In genomic region chr3:142274908-142275307, GRCh38 we compare ENCODE assay signal across 20 cellular contexts. TPM values are rescaled to one million over a fixed set of nuclear protein-coding genes. Genes with fewer than 3 reads are reported as not detected.
DNase-seq lines count a peak whose midpoint lies in the region; ATAC-seq and TF ChIP-seq lines count a peak whose summit lies in the region.
"Had no signal": no experiment of that assay in that cellular context is flagged by ENCODE, and none has a peak within 500 bp of the region (broad histone marks: within the 10 kb centered on the region; RNA-seq: fewer than 3 reads in every experiment).

No MANE protein-coding gene starts in this region.

- peaks cover 85 to 99% of the 10 kb centered on the region in 2 donors for H3K4me1 Mint-ChIP-seq in immature natural killer cell
- peaks cover 38% of the 10 kb centered on the region for H3K4me1 Mint-ChIP-seq in Calu3 (ENCODE audit: low read depth, unreplicated experiment)

- no peaks in the 10 kb centered on the region for H3K79me1 ChIP-seq in IMR-90 (ENCODE audit: low read depth in 1 of 2, low read length in 2 of 2)

- H3K36me3 Mint-ChIP-seq in immature natural killer cell (peaks cover 14 to 26% (median 19%) of the 10 kb centered on the region in 3 donors), Calu3 (ENCODE audit: insufficient read depth, unreplicated experiment) (no peaks in the 10 kb centered on the region)

- H3K4ac ChIP-seq in IMR-90 (ENCODE audit: low read depth, low read length) = peak overlapping the region; percentile 9; the same call in 1 of the 2 replicates

- no peak for DNase-seq in IMR-90
- peak; percentile 28 to 37 for DNase-seq in cardiac fibroblast (ENCODE audit: low read depth in 2 of 2)
- no peak for DNase-seq in immature natural killer cell
- no peak for DNase-seq in Calu3
- no peak for DNase-seq in GM10248 (ENCODE audit: extremely low spot score)
- DNase-seq: DMS 273 treated with DMSO at 0.1 percent for 48 hours, H7, HFFc6, Kasumi-1, MV-4-11, NCI-H1417, NCI-H187, NCI-H2107, NCI-H510A treated with DMSO at 0.1 percent for 48 hours, PC-3, RPMI8226, SIG-M5 had no signal

- BruUV-seq in IMR-90 (replicated peaks; lab: Mats Ljungman, UMichigan) (no TSS peak), Calu3 (replicated peaks; lab: Mats Ljungman, UMichigan) (no TSS peak)

- H4K20me1 ChIP-seq in IMR-90 (ENCODE audit: insufficient read depth, low read length) = no peaks in the 10 kb centered on the region

- POLR2A ChIA-PET in IMR-90 (lab: Charles Lee; ENCODE audit: unreplicated experiment) (no interaction called here), GM10248 (lab: Yijun Ruan, JAX) (no interaction called here)

- peak overlapping the region; percentile 67 to 96 (median 92) for H3K27ac Mint-ChIP-seq in immature natural killer cell
- H3K27ac Mint-ChIP-seq in Calu3 (ENCODE audit: unreplicated experiment) = no peak overlapping the region

- H3K9me3 ChIP-seq in IMR-90 (ENCODE audit: control insufficient read depth, insufficient read depth, low read length) (no peaks in the 10 kb centered on the region), skeletal muscle satellite cell (replicated peaks; ENCODE audit: low read length) (no peaks in the 10 kb centered on the region)

- in situ Hi-C loops in IMR-90 (cut with MboI; ENCODE audit: low sequenced_read_pairs) = loop anchor here (5.0 kb wide), 1 partner anchor 148 kb away; no protein-coding TSS in a partner anchor

- TF ChIP-seq RAD21 in IMR-90 (IDR thresholded peaks at IDR 0.05; ENCODE audit: low read length) = no peak

- peak overlapping the region; percentile 86 for H2BK20ac ChIP-seq in IMR-90 (ENCODE audit: low read depth, low read length)

- H3K36me3 ChIP-seq in IMR-90 (ENCODE audit: control insufficient read depth, insufficient read depth, low read length) = no peaks in the 10 kb centered on the region
- H3K36me3 ChIP-seq in skeletal muscle satellite cell (ENCODE audit: insufficient read depth, low read length) = no peaks in the 10 kb centered on the region

- peak overlapping the region; percentile 56 for H2BK120ac ChIP-seq in IMR-90 (ENCODE audit: low read depth, low read length)

- ATAC-seq in IMR-90 (ENCODE audit: low read depth) = no peak
- no peak for ATAC-seq in HG02623 (IDR thresholded peaks at IDR 0.05; ENCODE audit: unreplicated experiment)
- ATAC-seq: PC-3 had no signal

- H3K56ac ChIP-seq in IMR-90 (ENCODE audit: extremely low read depth, insufficient read depth, low read length) = no peak overlapping the region

- peaks cover 9% of the 10 kb centered on the region for H3K4me1 ChIP-seq in IMR-90 (ENCODE audit: control insufficient read depth, insufficient read depth, low read length)
- peaks cover 39% of the 10 kb centered on the region for H3K4me1 ChIP-seq in skeletal muscle satellite cell (ENCODE audit: control insufficient read depth, insufficient read depth, low read length)

- no peak for TF ChIP-seq POLR2A in IMR-90 (IDR thresholded peaks at IDR 0.05; ENCODE audit: low read depth, low read length)

- TF ChIP-seq CTCF in IMR-90 (conservative IDR thresholded peaks at IDR 0.05; ENCODE audit: low read depth, low read length) (no peak), cardiac fibroblast (IDR thresholded peaks at IDR 0.05; ENCODE audit: low read depth, low read length) (no peak), Calu3 (IDR thresholded peaks at IDR 0.05; ENCODE audit: unreplicated experiment) (no peak), GM10248 (IDR thresholded peaks at IDR 0.05; ENCODE audit: control extremely low read depth, extremely low read depth, low read depth, missing control alignments) (no peak)

- peak overlapping the region; percentile 51 to 56; a peak in 3 of 4 replicates for H4K8ac ChIP-seq in IMR-90 (ENCODE audit: low read depth in 2 of 2, low read length in 2 of 2)

- peaks cover 0 to 15% (median 6%) of the 10 kb centered on the region in 6 donors for H3K9me3 Mint-ChIP-seq in immature natural killer cell
- peaks cover 5% of the 10 kb centered on the region for H3K9me3 Mint-ChIP-seq in Calu3 (ENCODE audit: low read depth, unreplicated experiment)
- H3K9me3 Mint-ChIP-seq: HFFc6 had no signal

- H3K9ac ChIP-seq in IMR-90 (ENCODE audit: low read depth, low read length) (no peak overlapping the region), skeletal muscle satellite cell (ENCODE audit: low read depth, low read length) (no peak overlapping the region)

- WGBS in IMR-90 (ENCODE audit: extremely low coverage in 2 of 2, insufficient read length in 1 of 2), 2 experiments = no CpG with 5 or more reads among the region's 1 CpG

- intact Hi-C loops in IMR-90 (cut with micrococcal nuclease) = loop anchor here (5.0 kb wide), 2 partner anchors 48 to 533 kb away; partner anchors contain the start of gene GK5
- intact Hi-C loops in Calu3 (cut with micrococcal nuclease; ENCODE audit: unreplicated experiment) = loop anchor here (10.0 kb wide), 1 partner anchor 530 kb away; no protein-coding TSS in a partner anchor

- dilution Hi-C loops in IMR-90 (cut with HindIII; ENCODE audit: low sequenced_read_pairs, unreplicated experiment) = no loop called here

- H3K4me2 ChIP-seq in IMR-90 (ENCODE audit: low read depth, low read length) = no peak overlapping the region
- peak overlapping the region; percentile 51 for H3K4me2 ChIP-seq in skeletal muscle satellite cell (ENCODE audit: low read length)

- 0 out of 2 replicates have a peak overlapping the region, but pooled peaks have one; percentile 38 for H2AK5ac ChIP-seq in IMR-90 (ENCODE audit: low read depth, low read length)

- H3K27me3 Mint-ChIP-seq in immature natural killer cell (ENCODE audit: low read depth in 3 of 3) (peaks cover 0 to 14% (median 5%) of the 10 kb centered on the region in 3 donors), Calu3 (ENCODE audit: unreplicated experiment) (no peaks in the 10 kb centered on the region)

- CTCF ChIA-PET in IMR-90 (lab: Yijun Ruan, JAX) (interaction anchor here (1.0 kb wide), 1 partner anchor 55 kb away, joined by 3 read pairs; no protein-coding TSS in a partner anchor), Calu3 (lab: Charles Lee) (interaction anchor here (0.7 kb wide), 1 partner anchor 20 kb away, joined by 3 read pairs; no protein-coding TSS in a partner anchor), GM10248 (lab: Yijun Ruan, JAX) (no interaction called here)

- H3K4me3 ChIP-seq in IMR-90 (ENCODE audit: insufficient read depth, low read depth, low read length) (no peak overlapping the region), cardiac fibroblast (replicated peaks in 1 of 2; ENCODE audit: low read depth in 2 of 2, low read length in 2 of 2) (no peak overlapping the region), skeletal muscle satellite cell (ENCODE audit: low read length) (no peak overlapping the region)

- H3K9me1 ChIP-seq in IMR-90 (ENCODE audit: insufficient read depth, low read length) = peaks cover 7% of the 10 kb centered on the region

- H2AK9ac ChIP-seq in IMR-90 (replicated peaks; ENCODE audit: low read depth, low read length, poor library complexity) = no peak overlapping the region

- H4K5ac ChIP-seq in IMR-90 (ENCODE audit: low read depth, low read length) = no peak overlapping the region

- peak overlapping the region; percentile 7; the same call in 1 of the 2 replicates for H3K23ac ChIP-seq in IMR-90 (ENCODE audit: low read depth, low read length)

- H2BK15ac ChIP-seq in IMR-90 (ENCODE audit: low read depth, low read length) = peak overlapping the region; percentile 75; the same call in 1 of the 3 replicates

- peak overlapping the region; percentile 49; the same call in 1 of the 2 replicates for H3K14ac ChIP-seq in IMR-90 (replicated peaks; ENCODE audit: low read depth, low read length)

- H4K91ac ChIP-seq in IMR-90 (ENCODE audit: insufficient read depth, low read depth, low read length) = peak overlapping the region; percentile 68; the same call in 1 of the 2 replicates

- H3K18ac ChIP-seq in IMR-90 (ENCODE audit: low read depth, low read length) = 0 out of 2 replicates have a peak overlapping the region, but pooled peaks have one; percentile 60

- H3K27me3 ChIP-seq in IMR-90 (ENCODE audit: control insufficient read depth, insufficient read depth, low read length) (no peaks in the 10 kb centered on the region), skeletal muscle satellite cell (ENCODE audit: control insufficient read depth, insufficient read depth, low read length) (no peaks in the 10 kb centered on the region)

- peak overlapping the region; percentile 86 for H2BK5ac ChIP-seq in IMR-90 (ENCODE audit: low read depth, low read length, poor library complexity, severe bottlenecking)

- no peak overlapping the region for H3K27ac ChIP-seq in IMR-90 (ENCODE audit: insufficient read depth, low read length)
- H3K27ac ChIP-seq: C4-2B had no signal

- no peak overlapping the region for H2AFZ ChIP-seq in IMR-90 (replicated peaks; ENCODE audit: low read length, poor library complexity)

- peak overlapping the region in 4 of 5 donors; percentile 47 to 75 (median 56) for H3K4me3 Mint-ChIP-seq in immature natural killer cell
- H3K4me3 Mint-ChIP-seq in Calu3 (ENCODE audit: low read depth, unreplicated experiment) = no peak overlapping the region

TF ChIP-seq in IMR-90, 13 proteins besides CTCF, POLR2A, EP300 and RAD21 (continues in another document):
- TF ChIP-seq MAFK (IDR thresholded peaks at IDR 0.05; ENCODE audit: low read depth, low read length) (no peak), BHLHE40 (IDR thresholded peaks at IDR 0.05; ENCODE audit: low read depth, low read length) (no peak), RCOR1 (IDR thresholded peaks at IDR 0.05; ENCODE audit: insufficient replicate concordance, low read length) (no peak), FOS (IDR thresholded peaks at IDR 0.05; ENCODE audit: low read depth, low read length) (no peak), NFE2L2 (IDR thresholded peaks at IDR 0.05; ENCODE audit: low read depth, low read length) (no peak), MAZ (IDR thresholded peaks at IDR 0.05; ENCODE audit: borderline replicate concordance, low read depth, low read length) (no peak), CHD1 (IDR thresholded peaks at IDR 0.05; ENCODE audit: low read depth, low read length) (no peak)
- TF ChIP-seq, protein P1, sequence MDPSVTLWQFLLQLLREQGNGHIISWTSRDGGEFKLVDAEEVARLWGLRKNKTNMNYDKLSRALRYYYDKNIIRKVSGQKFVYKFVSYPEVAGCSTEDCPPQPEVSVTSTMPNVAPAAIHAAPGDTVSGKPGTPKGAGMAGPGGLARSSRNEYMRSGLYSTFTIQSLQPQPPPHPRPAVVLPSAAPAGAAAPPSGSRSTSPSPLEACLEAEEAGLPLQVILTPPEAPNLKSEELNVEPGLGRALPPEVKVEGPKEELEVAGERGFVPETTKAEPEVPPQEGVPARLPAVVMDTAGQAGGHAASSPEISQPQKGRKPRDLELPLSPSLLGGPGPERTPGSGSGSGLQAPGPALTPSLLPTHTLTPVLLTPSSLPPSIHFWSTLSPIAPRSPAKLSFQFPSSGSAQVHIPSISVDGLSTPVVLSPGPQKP (IDR thresholded peaks at IDR 0.05; ENCODE audit: borderline replicate concordance, low read depth, low read length) = no peak

RNA-seq across cellular contexts. Expression of gene GK5, which starts 49.5 kb away (rescaled TPM):
- total RNA-seq in IMR-90 (2012; rRNA removed) (5.9 and 13.3 TPM in 2 replicates), Calu3 (2022) (48.6 and 52.6 TPM in 2 replicates)
- polyA plus RNA-seq in IMR-90 (2012; rRNA removed) (4.0 and 8.6 TPM in 2 replicates), immature natural killer cell (10 to 100 TPM; 14.1 to 32.9 (median 24.2) TPM)
- polyA plus RNA-seq in IMR-90 (2012; cell fraction: cytosol; rRNA removed) = 0.73 and 2.5 TPM in 2 replicates
- 19.2 and 44.6 TPM in 2 replicates for polyA plus RNA-seq in IMR-90 (2012; cell fraction: nucleus; rRNA removed; ENCODE audit: low replicate concordance)
- 21.4 and 22.3 TPM in 2 replicates for total RNA-seq in skeletal muscle satellite cell (2012; rRNA removed)

Comparison
In these comparisons a context has a peak if more than half of its experiments do, and no peak if none do; other contexts are left out.
1. DNase-seq: peak in cardiac fibroblast (2 of 2); none in IMR-90 (single experiment), immature natural killer cell (0 of 3), Calu3 (single experiment) and GM10248 (single experiment).